ENCODE assay signal across 8 cellular contexts in the genomic region with DNA sequence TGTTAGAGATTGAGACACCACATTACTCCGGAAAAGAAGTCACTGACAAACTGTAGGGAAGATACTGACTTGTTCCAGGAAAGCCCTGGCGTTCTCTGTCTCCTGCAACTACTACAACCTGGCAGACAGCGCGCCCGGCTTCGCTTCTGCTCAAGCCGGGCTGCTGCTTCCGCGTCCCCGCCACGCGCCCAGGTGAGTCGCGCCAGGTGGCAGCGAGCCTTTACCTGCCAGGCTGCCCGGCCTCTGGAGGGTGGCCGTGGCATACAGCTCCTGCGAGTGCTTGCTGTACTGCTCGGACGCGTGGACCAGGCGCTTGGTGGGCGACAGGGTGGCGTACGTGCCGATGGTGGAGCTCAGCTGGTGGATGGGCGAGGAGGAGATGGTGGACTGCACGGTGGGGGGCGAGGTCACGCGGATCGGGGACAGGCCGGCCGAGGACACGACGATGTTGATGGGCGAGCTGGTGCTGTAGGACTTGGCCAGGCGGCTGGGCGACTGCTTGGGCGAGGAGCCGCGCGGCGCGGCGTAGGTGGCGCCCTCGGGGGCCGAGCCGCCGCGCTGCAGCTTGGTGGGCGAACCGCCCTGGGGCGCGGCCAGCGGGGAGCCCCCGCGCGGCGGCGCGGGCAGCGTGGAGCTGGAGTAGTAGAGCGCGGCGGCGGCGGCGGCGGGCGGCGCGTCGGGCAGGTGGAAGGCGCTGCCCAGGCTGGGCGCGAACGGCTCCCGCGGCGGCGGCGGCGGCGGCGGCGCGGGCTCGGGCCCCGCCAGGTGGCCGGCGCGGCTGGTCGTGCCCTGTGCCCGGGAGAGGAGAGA.
A peak's percentile ranks its signal among the peaks of the same experiment; 100 is the strongest.
DNase-seq lines count a peak whose midpoint lies in the region; ATAC-seq and TF ChIP-seq lines count a peak whose summit lies in the region.

No MANE protein-coding gene starts in this region.

- H3K27ac ChIP-seq in aorta (ENCODE audit: low read depth in 1 of 2, low read length in 2 of 2), result no peak overlapping the region
- no peak overlapping the region for H3K27ac ChIP-seq in OCI-LY7 (ENCODE audit: low read depth, low read length, poor library complexity, severe bottlenecking)
- no peak overlapping the region for H3K27ac ChIP-seq in PC-9

- DNase-seq in Right ventricle myocardium inferior (ENCODE audit: missing footprints) (peak; percentile 69), cardiac septum (ENCODE audit: low spot score) (no peak), epithelial cell of esophagus (ENCODE audit: low read depth) (peak; percentile 20), mucosa of descending colon (peak; percentile 10 to 46 (median 38)), aorta (no peak), OCI-LY7 (ENCODE audit: low spot score) (no peak), PC-9 (no peak)

- H3K9me2 ChIP-seq in OCI-LY7 (ENCODE audit: insufficient read depth, low read length) (no peaks in the 10 kb centered on the region), PC-9 (ENCODE audit: insufficient read depth) (no peaks in the 10 kb centered on the region)

- H3K4me2 ChIP-seq in OCI-LY7 (ENCODE audit: low read length) (no peak overlapping the region), PC-9 (no peak overlapping the region)

- CTCF ChIA-PET in OCI-LY7 (lab: Charles Lee; ENCODE audit: unreplicated experiment) (no interaction called here), PC-9 (lab: Charles Lee) (no interaction called here)

- no peaks in the 10 kb centered on the region for H3K4me1 ChIP-seq in mucosa of descending colon (ENCODE audit: low read depth)
- H3K4me1 ChIP-seq in aorta (ENCODE audit: control insufficient read depth in 1 of 2, insufficient read depth in 2 of 2, low read length in 2 of 2), result no peaks in the 10 kb centered on the region
- H3K4me1 ChIP-seq in OCI-LY7 (ENCODE audit: insufficient read depth, low read length, poor library complexity, severe bottlenecking), result no peaks in the 10 kb centered on the region
- H3K4me1 ChIP-seq in PC-9 (replicated peaks; ENCODE audit: insufficient read depth), result no peaks in the 10 kb centered on the region

- H3K36me3 ChIP-seq in mucosa of descending colon (ENCODE audit: low read depth) (no peaks in the 10 kb centered on the region), aorta (ENCODE audit: control insufficient read depth in 1 of 2, insufficient read depth in 2 of 2, low read length in 1 of 2) (no peaks in the 10 kb centered on the region), OCI-LY7 (ENCODE audit: insufficient read depth, low read length) (no peaks in the 10 kb centered on the region), PC-9 (ENCODE audit: low read depth) (no peaks in the 10 kb centered on the region)

- no peaks in the 10 kb centered on the region for H4K20me1 ChIP-seq in OCI-LY7 (ENCODE audit: insufficient read depth, low read length)
- H4K20me1 ChIP-seq in PC-9 (ENCODE audit: insufficient read depth), result no peaks in the 10 kb centered on the region

- H3K9me3 ChIP-seq in mucosa of descending colon (no peaks in the 10 kb centered on the region), aorta (ENCODE audit: control insufficient read depth, low read length) (no peaks in the 10 kb centered on the region), OCI-LY7 (ENCODE audit: low read length) (no peaks in the 10 kb centered on the region), PC-9 (ENCODE audit: insufficient read depth, low read depth) (no peaks in the 10 kb centered on the region)

- BruUV-seq in OCI-LY7 (replicated peaks; lab: Mats Ljungman, UMichigan), result no TSS peak
- BruUV-seq in PC-9 (replicated peaks; lab: Mats Ljungman, UMichigan), result no TSS peak

- H3K79me2 ChIP-seq in OCI-LY7 (ENCODE audit: insufficient read depth, low read depth, low read length) (no peaks in the 10 kb centered on the region), PC-9 (ENCODE audit: low read depth) (no peaks in the 10 kb centered on the region)

- no peak for ATAC-seq in Right ventricle myocardium inferior
- ATAC-seq in mucosa of descending colon, result peak; percentile 62
- peak; percentile 19 for ATAC-seq in aorta (ENCODE audit: low FRiP score)
- ATAC-seq in GM18498 (IDR thresholded peaks at IDR 0.05; ENCODE audit: unreplicated experiment), result no peak

- POLR2A ChIA-PET in OCI-LY7 (lab: Charles Lee) (interaction anchor here (0.7 kb wide), 1 partner anchor 43 kb away, joined by 4 read pairs; no protein-coding TSS in a partner anchor), PC-9 (lab: Charles Lee; ENCODE audit: unreplicated experiment) (no interaction called here)

- intact Hi-C loops in Right ventricle myocardium inferior (cut with DNase I) (no loop called here), cardiac septum (cut with DNase I) (no loop called here), mucosa of descending colon (cut with DNase I, micrococcal nuclease) (no loop called here), aorta (cut with DNase I) (no loop called here), OCI-LY7 (cut with micrococcal nuclease; ENCODE audit: unreplicated experiment) (no loop called here), PC-9 (cut with micrococcal nuclease; ENCODE audit: unreplicated experiment) (no loop called here)

- H3K27me3 ChIP-seq in aorta (ENCODE audit: control insufficient read depth in 1 of 2, insufficient read depth in 2 of 2, low read length in 1 of 2) (peaks cover 0 to 3% of the 10 kb centered on the region in 2 donors), PC-9 (ENCODE audit: insufficient read depth, low read depth) (peaks cover 50% of the 10 kb centered on the region)

- peak overlapping the region; percentile 11 for H3K4me3 ChIP-seq in epithelial cell of esophagus (ENCODE audit: low read length)
- H3K4me3 ChIP-seq in mucosa of descending colon, result no peak overlapping the region
- no peak overlapping the region for H3K4me3 ChIP-seq in aorta (ENCODE audit: low read length in 2 of 2)
- H3K4me3 ChIP-seq in OCI-LY7 (ENCODE audit: low read depth, low read length, poor library complexity, severe bottlenecking), result no peak overlapping the region
- H3K4me3 ChIP-seq in PC-9, result no peak overlapping the region

- 4 to 5% methylated on average over 52 to 96 of the region's 96 CpGs for WGBS in aorta, 2 donors

- H2AFZ ChIP-seq in OCI-LY7 (ENCODE audit: low read length) (no peak overlapping the region), PC-9 (no peak overlapping the region)

- no peaks in the 10 kb centered on the region for H3F3A ChIP-seq in PC-9 (ENCODE audit: insufficient read depth, low read depth)

- TF ChIP-seq CTCF in epithelial cell of esophagus (IDR thresholded peaks at IDR 0.05; ENCODE audit: insufficient read depth, low read depth, low read length, missing control alignments), result no peak
- no peak for TF ChIP-seq CTCF in mucosa of descending colon (IDR thresholded peaks at IDR 0.05)
- no peak for TF ChIP-seq CTCF in OCI-LY7 (conservative IDR thresholded peaks at IDR 0.05; ENCODE audit: low read length)
- no peak for TF ChIP-seq CTCF in PC-9 (conservative IDR thresholded peaks at IDR 0.05)

Comparison
In these comparisons a context has a peak if more than half of its experiments do, and no peak if none do; other contexts are left out.
1. DNase-seq: peak in Right ventricle myocardium inferior (single experiment), epithelial cell of esophagus (single experiment) and mucosa of descending colon (3 of 3); none in cardiac septum (single experiment), aorta (0 of 2), OCI-LY7 (single experiment) and PC-9 (0 of 2).
2. ATAC-seq: peak in mucosa of descending colon (single experiment) and aorta (single experiment); none in Right ventricle myocardium inferior (single experiment) and GM18498 (single experiment).